In genomic region chr6:15901141-15902115, GRCh38 we compare ENCODE assay signal across 8 cellular contexts.
DNase-seq lines count a peak whose midpoint lies in the region; ATAC-seq and TF ChIP-seq lines count a peak whose summit lies in the region.

No MANE protein-coding gene starts in this region.

- intact Hi-C loops in upper lobe of right lung (cut with DNase I) = no loop called here

- H3K27ac Mint-ChIP-seq in activated T-cell treated with anti-CD3 and anti-CD28 coated beads, Interleukin-2, amount 50 U/mL, for 72 hours = peak overlapping the region; percentile 40

- no peak overlapping the region for H3K27ac ChIP-seq in upper lobe of right lung

- no peak for TF ChIP-seq CTCF in upper lobe of right lung (IDR thresholded peaks at IDR 0.05)

- H3K9me3 ChIP-seq in upper lobe of right lung = no peaks in the 10 kb centered on the region

- no peaks in the 10 kb centered on the region for H3K9me3 Mint-ChIP-seq in activated T-cell treated with anti-CD3 and anti-CD28 coated beads, Interleukin-2, amount 50 U/mL, for 72 hours

- H3K4me3 ChIP-seq in upper lobe of right lung = no peak overlapping the region

- peaks cover 10% of the 10 kb centered on the region for H3K4me1 ChIP-seq in upper lobe of right lung

- no peaks in the 10 kb centered on the region for H3K27me3 ChIP-seq in upper lobe of right lung

- H3K36me3 Mint-ChIP-seq in activated T-cell treated with anti-CD3 and anti-CD28 coated beads, Interleukin-2, amount 50 U/mL, for 72 hours (ENCODE audit: insufficient read depth in 2 of 2) = peaks cover 0 to 2% of the 10 kb centered on the region in 2 donors

- peak; percentile 92 for ATAC-seq in GM18502 (IDR thresholded peaks at IDR 0.05; ENCODE audit: poor library complexity, unreplicated experiment)
- peak; percentile 83 for ATAC-seq in GM21390 (IDR thresholded peaks at IDR 0.05; ENCODE audit: unreplicated experiment)
- ATAC-seq in HG03521 (IDR thresholded peaks at IDR 0.05; ENCODE audit: unreplicated experiment) = peak; percentile 91
- peak; percentile 95 to 97 for ATAC-seq in activated T-cell treated with anti-CD3 and anti-CD28 coated beads, Interleukin-2, amount 50 U/mL, for 72 hours (replicated peaks in 1 of 2)
- ATAC-seq in upper lobe of right lung = peak; percentile 41
- no peak for ATAC-seq in SK-N-SH treated with all-trans-retinoic acid at 6 μM for 48 hours

- peaks cover 6% of the 10 kb centered on the region for H3K27me3 Mint-ChIP-seq in activated T-cell treated with anti-CD3 and anti-CD28 coated beads, Interleukin-2, amount 50 U/mL, for 72 hours (ENCODE audit: low read depth)

- H3K36me3 ChIP-seq in upper lobe of right lung = no peaks in the 10 kb centered on the region

- peaks cover 48% of the 10 kb centered on the region for H3K4me1 Mint-ChIP-seq in activated T-cell treated with anti-CD3 and anti-CD28 coated beads, Interleukin-2, amount 50 U/mL, for 72 hours (ENCODE audit: low read depth)

- H3K4me3 Mint-ChIP-seq in activated T-cell treated with anti-CD3 and anti-CD28 coated beads, Interleukin-2, amount 50 U/mL, for 72 hours = peak overlapping the region; percentile 58 to 66

- peak; percentile 51 to 66 for DNase-seq in activated T-cell treated with anti-CD3 and anti-CD28 coated beads, Interleukin-2, amount 50 U/mL, for 72 hours
- DNase-seq in upper lobe of right lung (no peak), HuH-7.5 (ENCODE audit: low spot score) (no peak)
- no peak for DNase-seq in stimulated activated naive CD4-positive, alpha-beta T cell treated with Interleukin-2 at 50 U/mL for 16 hours (lab: John Stamatoyannopoulos, UW)

TF ChIP-seq in SK-N-SH treated with all-trans-retinoic acid at 6 μM for 48 hours, 23 proteins besides CTCF, POLR2A, EP300 and RAD21:
- TF ChIP-seq ZNF70 (CRISPR knock-in tag; IDR thresholded peaks at IDR 0.05) = no peak
- TF ChIP-seq ESRRG (CRISPR knock-in tag; IDR thresholded peaks at IDR 0.05) = no peak
- TF ChIP-seq, protein P1, sequence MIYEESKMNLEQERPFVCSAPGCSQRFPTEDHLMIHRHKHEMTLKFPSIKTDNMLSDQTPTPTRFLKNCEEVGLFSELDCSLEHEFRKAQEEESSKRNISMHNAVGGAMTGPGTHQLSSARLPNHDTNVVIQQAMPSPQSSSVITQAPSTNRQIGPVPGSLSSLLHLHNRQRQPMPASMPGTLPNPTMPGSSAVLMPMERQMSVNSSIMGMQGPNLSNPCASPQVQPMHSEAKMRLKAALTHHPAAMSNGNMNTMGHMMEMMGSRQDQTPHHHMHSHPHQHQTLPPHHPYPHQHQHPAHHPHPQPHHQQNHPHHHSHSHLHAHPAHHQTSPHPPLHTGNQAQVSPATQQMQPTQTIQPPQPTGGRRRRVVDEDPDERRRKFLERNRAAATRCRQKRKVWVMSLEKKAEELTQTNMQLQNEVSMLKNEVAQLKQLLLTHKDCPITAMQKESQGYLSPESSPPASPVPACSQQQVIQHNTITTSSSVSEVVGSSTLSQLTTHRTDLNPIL (CRISPR knock-in tag; IDR thresholded peaks at IDR 0.05; ENCODE audit: low read depth) = no peak
- TF ChIP-seq OSR1 (CRISPR knock-in tag; IDR thresholded peaks at IDR 0.05) = no peak
- TF ChIP-seq PPARA (CRISPR knock-in tag; IDR thresholded peaks at IDR 0.05; ENCODE audit: borderline replicate concordance) = no peak
- TF ChIP-seq, protein P2, sequence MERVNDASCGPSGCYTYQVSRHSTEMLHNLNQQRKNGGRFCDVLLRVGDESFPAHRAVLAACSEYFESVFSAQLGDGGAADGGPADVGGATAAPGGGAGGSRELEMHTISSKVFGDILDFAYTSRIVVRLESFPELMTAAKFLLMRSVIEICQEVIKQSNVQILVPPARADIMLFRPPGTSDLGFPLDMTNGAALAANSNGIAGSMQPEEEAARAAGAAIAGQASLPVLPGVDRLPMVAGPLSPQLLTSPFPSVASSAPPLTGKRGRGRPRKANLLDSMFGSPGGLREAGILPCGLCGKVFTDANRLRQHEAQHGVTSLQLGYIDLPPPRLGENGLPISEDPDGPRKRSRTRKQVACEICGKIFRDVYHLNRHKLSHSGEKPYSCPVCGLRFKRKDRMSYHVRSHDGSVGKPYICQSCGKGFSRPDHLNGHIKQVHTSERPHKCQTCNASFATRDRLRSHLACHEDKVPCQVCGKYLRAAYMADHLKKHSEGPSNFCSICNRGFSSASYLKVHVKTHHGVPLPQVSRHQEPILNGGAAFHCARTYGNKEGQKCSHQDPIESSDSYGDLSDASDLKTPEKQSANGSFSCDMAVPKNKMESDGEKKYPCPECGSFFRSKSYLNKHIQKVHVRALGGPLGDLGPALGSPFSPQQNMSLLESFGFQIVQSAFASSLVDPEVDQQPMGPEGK (CRISPR knock-in tag; IDR thresholded peaks at IDR 0.05; ENCODE audit: borderline replicate concordance) = no peak
- no peak for TF ChIP-seq CSDC2 (CRISPR knock-in tag; IDR thresholded peaks at IDR 0.05)
- no peak for TF ChIP-seq ARNTL (CRISPR knock-in tag; IDR thresholded peaks at IDR 0.05; ENCODE audit: borderline replicate concordance, low read depth)
- TF ChIP-seq ZC3H10 (CRISPR knock-in tag; IDR thresholded peaks at IDR 0.05) = no peak
- TF ChIP-seq ZFP30 (CRISPR knock-in tag; IDR thresholded peaks at IDR 0.05) = no peak
- no peak for TF ChIP-seq TOX (CRISPR knock-in tag; IDR thresholded peaks at IDR 0.05; ENCODE audit: borderline replicate concordance)
- no peak for TF ChIP-seq ZNF565 (CRISPR knock-in tag; conservative IDR thresholded peaks at IDR 0.05; ENCODE audit: low read depth)
- TF ChIP-seq ZFP3 (CRISPR knock-in tag; IDR thresholded peaks at IDR 0.05) = no peak
- TF ChIP-seq GLIS3 (CRISPR knock-in tag; IDR thresholded peaks at IDR 0.05) = no peak
- no peak for TF ChIP-seq TCF4 (CRISPR knock-in tag; IDR thresholded peaks at IDR 0.05; ENCODE audit: borderline replicate concordance)
- no peak for TF ChIP-seq BACH2 (CRISPR knock-in tag; IDR thresholded peaks at IDR 0.05; ENCODE audit: borderline replicate concordance)
- no peak for TF ChIP-seq ISL1 (CRISPR knock-in tag; IDR thresholded peaks at IDR 0.05)
- TF ChIP-seq ZNF8 (CRISPR knock-in tag; IDR thresholded peaks at IDR 0.05) = no peak

Comparison
In these comparisons a context has a peak if more than half of its experiments do, and no peak if none do; other contexts are left out.
1. DNase-seq: peak in activated T-cell treated with anti-CD3 and anti-CD28 coated beads, Interleukin-2, amount 50 U/mL, for 72 hours (2 of 2); none in upper lobe of right lung (single experiment), HuH-7.5 (single experiment) and stimulated activated naive CD4-positive, alpha-beta T cell treated with Interleukin-2 at 50 U/mL for 16 hours (single experiment).